27 cellular contexts compared by ENCODE assay signal in genomic region chr6:20353134-20353533, GRCh38.
"Had no signal": no experiment of that assay in that cellular context is flagged by ENCODE, and none has a peak within 500 bp of the region (broad histone marks: within the 10 kb centered on the region; RNA-seq: fewer than 3 reads in every experiment).

No MANE protein-coding gene starts in this region.

- H3K36me3 ChIP-seq: ascending aorta, breast epithelium, cardiac muscle cell, colonic mucosa had no signal

- H3K4me3 Mint-ChIP-seq: activated CD4-positive, alpha-beta memory T cell treated with anti-CD3 and anti-CD28 coated beads, Interleukin-2, amount 10 ng/mL, durations not matched to agents 7 days and 5 days; activated CD4-positive, alpha-beta T cell treated with anti-CD3 and anti-CD28 coated beads for 36 hours; activated CD4-positive, alpha-beta T cell treated with anti-CD3 and anti-CD28 coated beads, Interleukin-2, amount 10 ng/mL, durations not matched to agents 7 days and 5 days; activated naive CD4-positive, alpha-beta T cell treated with anti-CD3 and anti-CD28 coated beads, Interleukin-2, amount 10 ng/mL, durations not matched to agents 7 days and 5 days; activated naive CD8-positive, alpha-beta T cell treated with anti-CD3 and anti-CD28 coated beads, Interleukin-2, amount 10 ng/mL, durations not matched to agents 7 days and 5 days; activated T-cell treated with anti-CD3 and anti-CD28 coated beads, Interleukin-2, amount 50 U/mL, for 24 hours; brain had no signal

- H3K9me3 ChIP-seq: ascending aorta, colonic mucosa had no signal

- FAIRE-seq: frontal cortex had no signal

- ATAC-seq: activated naive CD4-positive, alpha-beta T cell treated with anti-CD3 and anti-CD28 coated beads, Interleukin-2, amount 50 U/mL, for 72 hours; esophagus mucosa had no signal

- H3K27me3 ChIP-seq: ascending aorta, breast epithelium, cardiac muscle cell, colonic mucosa had no signal

- H3K27ac ChIP-seq: ascending aorta, breast epithelium, cardiac muscle cell, colonic mucosa had no signal

- H3K36me3 Mint-ChIP-seq: brain had no signal

- H3K27ac Mint-ChIP-seq: activated CD4-positive, alpha-beta memory T cell treated with anti-CD3 and anti-CD28 coated beads, Interleukin-2, amount 10 ng/mL, durations not matched to agents 7 days and 5 days; activated CD4-positive, alpha-beta T cell treated with anti-CD3 and anti-CD28 coated beads for 36 hours; activated CD4-positive, alpha-beta T cell treated with anti-CD3 and anti-CD28 coated beads, Interleukin-2, amount 10 ng/mL, durations not matched to agents 7 days and 5 days; activated naive CD4-positive, alpha-beta T cell treated with anti-CD3 and anti-CD28 coated beads, Interleukin-2, amount 10 ng/mL, durations not matched to agents 7 days and 5 days; activated naive CD4-positive, alpha-beta T cell treated with anti-CD3 and anti-CD28 coated beads, Interleukin-2, amount 50 U/mL, for 72 hours; activated naive CD8-positive, alpha-beta T cell treated with anti-CD3 and anti-CD28 coated beads, Interleukin-2, amount 10 ng/mL, durations not matched to agents 7 days and 5 days; activated T-cell treated with anti-CD3 and anti-CD28 coated beads, Interleukin-2, amount 50 U/mL, for 24 hours; brain had no signal

- H3K4me3 ChIP-seq: ascending aorta, breast epithelium, cardiac muscle cell, colonic mucosa had no signal

- H3K4me1 ChIP-seq: ascending aorta, breast epithelium, colonic mucosa had no signal

- DNase-seq: activated CD4-positive, alpha-beta memory T cell treated with anti-CD3 and anti-CD28 coated beads, Interleukin-2, amount 10 ng/mL, durations not matched to agents 7 days and 5 days; activated CD4-positive, alpha-beta T cell treated with anti-CD3 and anti-CD28 coated beads for 36 hours; activated CD4-positive, alpha-beta T cell treated with anti-CD3 and anti-CD28 coated beads, Interleukin-2, amount 10 ng/mL, durations not matched to agents 7 days and 5 days; activated CD4-positive, alpha-beta T cell treated with anti-CD3 and anti-CD28 coated beads, Interleukin-2, amount 50 U/mL, for 4 hours; activated CD4-positive, CD25-positive, alpha-beta regulatory T cell; activated CD4-positive, CD25-positive, alpha-beta regulatory T cell treated with anti-CD3 and anti-CD28 coated beads, Interleukin-2, amount 50 U/mL, for 72 hours; activated CD8-positive, alpha-beta memory T cell treated with anti-CD3 and anti-CD28 coated beads, Interleukin-2, amount 50 U/mL, for 48 hours; activated gamma-delta T cell; activated naive CD4-positive, alpha-beta T cell; activated naive CD4-positive, alpha-beta T cell treated with anti-CD3 and anti-CD28 coated beads, Interleukin-2, amount 10 ng/mL, durations not matched to agents 7 days and 5 days; activated naive CD8-positive, alpha-beta T cell treated with anti-CD3 and anti-CD28 coated beads, Interleukin-2, amount 10 ng/mL, durations not matched to agents 7 days and 5 days; activated T-cell treated with anti-CD3 and anti-CD28 coated beads for 4 hours; activated T-cell treated with anti-CD3 and anti-CD28 coated beads, Interleukin-2, amount 50 U/mL, for 24 hours; central memory CD4-positive, alpha-beta T cell; cerebellar nuclear complex; colonic mucosa; effector CD8-positive, alpha-beta T cell; foreskin fibroblast; head of caudate nucleus; T-helper 2 cell had no signal

- H3K27me3 Mint-ChIP-seq: activated CD4-positive, alpha-beta T cell treated with anti-CD3 and anti-CD28 coated beads for 36 hours; activated CD4-positive, alpha-beta T cell treated with anti-CD3 and anti-CD28 coated beads, Interleukin-2, amount 10 ng/mL, durations not matched to agents 7 days and 5 days; activated naive CD8-positive, alpha-beta T cell treated with anti-CD3 and anti-CD28 coated beads, Interleukin-2, amount 10 ng/mL, durations not matched to agents 7 days and 5 days; activated T-cell treated with anti-CD3 and anti-CD28 coated beads, Interleukin-2, amount 50 U/mL, for 24 hours had no signal

- H3K4me1 Mint-ChIP-seq: activated naive CD4-positive, alpha-beta T cell treated with anti-CD3 and anti-CD28 coated beads, Interleukin-2, amount 10 ng/mL, durations not matched to agents 7 days and 5 days; activated naive CD8-positive, alpha-beta T cell treated with anti-CD3 and anti-CD28 coated beads, Interleukin-2, amount 10 ng/mL, durations not matched to agents 7 days and 5 days; brain had no signal
